Comparison of ENCODE assay signal across 18 cellular contexts in the genomic region with DNA sequence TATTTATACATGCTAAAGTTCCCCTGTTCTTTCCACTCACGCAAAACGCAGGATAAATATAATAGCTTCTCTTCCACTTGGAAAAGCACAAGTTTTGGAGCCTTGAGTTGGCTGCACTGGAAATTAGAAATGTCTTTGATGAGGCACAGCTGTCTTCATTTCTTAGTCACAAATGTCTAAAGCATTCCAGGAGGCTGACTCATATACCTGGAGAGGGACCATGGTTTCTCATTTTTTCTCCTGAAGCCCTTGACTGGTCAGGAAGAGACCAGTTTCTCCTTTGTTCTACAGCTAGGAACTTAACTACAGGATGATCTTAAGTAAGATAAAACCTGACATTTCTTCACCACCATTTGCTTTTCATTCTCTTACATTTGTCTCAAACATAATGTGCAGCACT. TPM values are rescaled to one million over a fixed set of nuclear protein-coding genes. Genes with fewer than 3 reads are reported as not detected.
A peak's percentile ranks its signal among the peaks of the same experiment; 100 is the strongest.
DNase-seq lines count a peak whose midpoint lies in the region; TF ChIP-seq lines count a peak whose summit lies in the region.
"Had no signal": no experiment of that assay in that cellular context is flagged by ENCODE, and none has a peak within 500 bp of the region (broad histone marks: within the 10 kb centered on the region; RNA-seq: fewer than 3 reads in every experiment).

No MANE protein-coding gene starts in this region.

- H3K4me3 ChIP-seq in neural progenitor cell: no peak overlapping the region
- H3K4me3 ChIP-seq: lower lobe of right lung, upper lobe of right lung had no signal

- no peak overlapping the region for H2AFZ ChIP-seq in neural progenitor cell (replicated peaks)

- no peaks in the 10 kb centered on the region for H4K20me1 ChIP-seq in neural progenitor cell (ENCODE audit: low read depth)

- H3K27me3 Mint-ChIP-seq in neural progenitor cell (ENCODE audit: insufficient read depth, low read depth): peaks cover 4% of the 10 kb centered on the region

- peaks cover 37% of the 10 kb centered on the region for H3K4me1 ChIP-seq in neural progenitor cell
- H3K4me1 ChIP-seq: lower lobe of right lung, upper lobe of right lung had no signal

- H3K9me3 ChIP-seq in neural progenitor cell (ENCODE audit: low read depth): no peaks in the 10 kb centered on the region
- H3K9me3 ChIP-seq: lower lobe of right lung, upper lobe of right lung had no signal

- no peaks in the 10 kb centered on the region for H3K27me3 ChIP-seq in neural progenitor cell
- H3K27me3 ChIP-seq: upper lobe of right lung had no signal

- peaks cover 21% of the 10 kb centered on the region for H3K36me3 Mint-ChIP-seq in neural progenitor cell

- H3K79me2 ChIP-seq in neural progenitor cell (ENCODE audit: low read depth): no peaks in the 10 kb centered on the region

- H3K27ac ChIP-seq in RWPE1: no peak overlapping the region
- peak overlapping the region; percentile 91 for H3K27ac ChIP-seq in neural progenitor cell
- H3K27ac ChIP-seq: 22Rv1, lower lobe of right lung, upper lobe of right lung had no signal

- H3K27ac Mint-ChIP-seq in neural progenitor cell: no peak overlapping the region
- H3K27ac Mint-ChIP-seq: activated naive CD4-positive, alpha-beta T cell treated with anti-CD3 and anti-CD28 coated beads for 36 hours had no signal

- H3K4me2 ChIP-seq in neural progenitor cell: peak overlapping the region; percentile 41

- no peak overlapping the region for H3K4me3 Mint-ChIP-seq in neural progenitor cell
- H3K4me3 Mint-ChIP-seq: activated naive CD4-positive, alpha-beta T cell treated with anti-CD3 and anti-CD28 coated beads for 36 hours; H9 had no signal

- H3K36me3 ChIP-seq in neural progenitor cell: peaks cover 13% of the 10 kb centered on the region

- peaks cover 38% of the 10 kb centered on the region for H3F3A ChIP-seq in neural progenitor cell (ENCODE audit: low read depth)

- POLR2A ChIA-PET in RWPE1 (lab: Yijun Ruan, JAX; ENCODE audit: low non-redundant PET): no interaction called here

- TF ChIP-seq CTCF in RWPE1 (conservative IDR thresholded peaks at IDR 0.05; ENCODE audit: low read depth) (no peak), neural progenitor cell (IDR thresholded peaks at IDR 0.05) (no peak)

- CTCF ChIA-PET in RWPE1 (lab: Yijun Ruan, JAX): interaction anchor here (0.6 to 1.0 kb wide), 4 partner anchors 11 to 554 kb away, joined by 3 read pairs; no protein-coding TSS in a partner anchor

- DNase-seq in DMS 273 (lab: John Stamatoyannopoulos, UW; ENCODE audit: unreplicated experiment) (peak; percentile 14), DMS 273 treated with DMSO at 0.1 percent for 48 hours (lab: John Stamatoyannopoulos, UW) (no peak), RWPE1 (ENCODE audit: low spot score) (peak; percentile 73), fibroblast of gingiva (ENCODE audit: low read depth) (peak; percentile 12), neural progenitor cell (ENCODE audit: low spot score) (no peak), NCI-H2196 treated with DMSO at 0.1 percent for 48 hours (lab: John Stamatoyannopoulos, UW; ENCODE audit: unreplicated experiment) (no peak), Kasumi-1 (lab: John Stamatoyannopoulos, UW) (no peak)
- DNase-seq in stimulated activated CD4-positive, alpha-beta T cell treated with anti-CD3 and anti-CD28 coated beads, Interleukin-2, amount 100 ng/mL, for 24 hours: no peak
- DNase-seq: activated CD8-positive, alpha-beta memory T cell treated with anti-CD3 and anti-CD28 coated beads for 24 hours; activated naive CD4-positive, alpha-beta T cell treated with anti-CD3 and anti-CD28 coated beads for 36 hours; Calu3; H9; KBM-7; lower lobe of right lung; NCI-H2081 treated with DMSO at 0.1 percent for 48 hours; T-helper 9 cell; upper lobe of right lung had no signal

- H3K9ac ChIP-seq in neural progenitor cell: no peak overlapping the region

- no peaks in the 10 kb centered on the region for H3K9me3 Mint-ChIP-seq in neural progenitor cell
- H3K9me3 Mint-ChIP-seq: activated naive CD4-positive, alpha-beta T cell treated with anti-CD3 and anti-CD28 coated beads for 36 hours; H9 had no signal

- H3K4me1 Mint-ChIP-seq in neural progenitor cell: peaks cover 16% of the 10 kb centered on the region

RNA-seq across cellular contexts. Expression of gene MTX3, which starts 16.2 kb away (rescaled TPM):
- total RNA-seq in neural progenitor cell (ENCODE audit: low replicate concordance): 43.1 and 64.0 TPM in 2 replicates

Comparison
In these comparisons a context has a peak if more than half of its experiments do, and no peak if none do; other contexts are left out.
1. DNase-seq: peak in DMS 273 (single experiment), RWPE1 (single experiment) and fibroblast of gingiva (single experiment); none in DMS 273 treated with DMSO at 0.1 percent for 48 hours (single experiment), neural progenitor cell (single experiment), NCI-H2196 treated with DMSO at 0.1 percent for 48 hours (single experiment), Kasumi-1 (0 of 2) and stimulated activated CD4-positive, alpha-beta T cell treated with anti-CD3 and anti-CD28 coated beads, Interleukin-2, amount 100 ng/mL, for 24 hours (0 of 2).